16 cellular contexts compared by ENCODE assay signal in genomic region chr1:84653130-84653680, GRCh38. TPM values are rescaled to one million over a fixed set of nuclear protein-coding genes. Genes with fewer than 3 reads are reported as not detected.
DNase-seq lines count a peak whose midpoint lies in the region; ATAC-seq and TF ChIP-seq lines count a peak whose summit lies in the region.
"Had no signal": no experiment of that assay in that cellular context is flagged by ENCODE, and none has a peak within 500 bp of the region (broad histone marks: within the 10 kb centered on the region; RNA-seq: fewer than 3 reads in every experiment).

No MANE protein-coding gene starts in this region.

- ATAC-seq in GM18498 (IDR thresholded peaks at IDR 0.05; ENCODE audit: unreplicated experiment) (no peak), omental fat pad (ENCODE audit: low FRiP score) (no peak)

- TF ChIP-seq CTCF in cardiac fibroblast (IDR thresholded peaks at IDR 0.05; ENCODE audit: low read depth, low read length) = no peak
- no peak for TF ChIP-seq CTCF in omental fat pad (IDR thresholded peaks at IDR 0.05)

- no peak overlapping the region for H3K4me3 ChIP-seq in cardiac fibroblast (replicated peaks in 1 of 2; ENCODE audit: low read depth in 2 of 2, low read length in 2 of 2)
- H3K4me3 ChIP-seq: esophagus muscularis mucosa, SJCRH30, transverse colon had no signal

- DNase-seq in DMS 273 (lab: John Stamatoyannopoulos, UW; ENCODE audit: unreplicated experiment) (peak; percentile 10), DMS 273 treated with DMSO at 0.1 percent for 48 hours (lab: John Stamatoyannopoulos, UW) (no peak), M059J (ENCODE audit: low read depth) (peak; percentile 52), cardiac fibroblast (ENCODE audit: low read depth in 2 of 2) (peak; percentile 11 to 37), myocyte (ENCODE audit: low read depth) (peak; percentile 19), omental fat pad (ENCODE audit: low spot score) (no peak)
- DNase-seq in activated CD8-positive, alpha-beta memory T cell treated with anti-CD3 and anti-CD28 coated beads for 24 hours = no peak
- DNase-seq: cerebellar nuclear complex, mesenchymal stem cell, NCI-H1092 treated with DMSO at 0.1 percent for 48 hours, NCI-H69, nucleus accumbens, SJCRH30, transverse colon had no signal

RNA-seq across cellular contexts. Expression of gene SSX2IP, which starts 37.1 kb away (rescaled TPM):
- total RNA-seq in M059J (2014; rRNA removed; shearing (Covaris generic)) = 41.3 and 45.5 TPM in 2 replicates
- 56.9 and 62.4 TPM in 2 replicates for total RNA-seq in myocyte
- 6.2 TPM for polyA plus RNA-seq in myocyte (2012)
- 1 to 10 TPM; 1.9 to 8.0 (median 3.9) TPM for total RNA-seq in omental fat pad

Comparison
In these comparisons a context has a peak if more than half of its experiments do, and no peak if none do; other contexts are left out.
1. DNase-seq: peak in DMS 273 (single experiment), M059J (single experiment), cardiac fibroblast (2 of 2) and myocyte (single experiment); none in DMS 273 treated with DMSO at 0.1 percent for 48 hours (single experiment), activated CD8-positive, alpha-beta memory T cell treated with anti-CD3 and anti-CD28 coated beads for 24 hours (single experiment) and omental fat pad (single experiment).